Comparison of ENCODE assay signal across 1 cellular context in the genomic region with DNA sequence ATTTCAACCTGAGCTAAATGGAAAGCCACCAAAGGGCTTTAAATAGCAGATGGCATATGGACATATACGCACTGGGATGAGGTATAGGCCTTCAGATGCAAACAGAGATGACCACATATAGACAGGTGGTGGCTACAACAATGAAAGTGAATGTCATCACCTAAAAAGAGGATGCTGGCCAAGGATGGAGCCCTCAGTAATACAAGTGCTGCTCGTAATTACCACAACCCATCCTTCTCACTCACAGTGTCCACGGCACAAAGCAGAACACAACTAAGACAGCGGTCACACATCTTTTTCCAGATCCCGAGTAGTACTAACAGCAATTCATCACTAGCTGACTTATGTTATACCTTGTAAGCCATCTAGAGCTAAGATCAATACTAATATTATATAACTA.
TF ChIP-seq lines count a peak whose summit lies in the region.

No MANE protein-coding gene starts in this region.

TF ChIP-seq in SK-N-SH treated with all-trans-retinoic acid at 6 μM for 48 hours, 23 proteins besides CTCF, POLR2A, EP300 and RAD21:
- TF ChIP-seq ZC3H10 (CRISPR knock-in tag; IDR thresholded peaks at IDR 0.05), result no peak
- TF ChIP-seq RARB (CRISPR knock-in tag; IDR thresholded peaks at IDR 0.05), result no peak
- no peak for TF ChIP-seq PPARA (CRISPR knock-in tag; IDR thresholded peaks at IDR 0.05; ENCODE audit: borderline replicate concordance)
- no peak for TF ChIP-seq SNAI2 (CRISPR knock-in tag; IDR thresholded peaks at IDR 0.05)
- TF ChIP-seq OSR1 (CRISPR knock-in tag; IDR thresholded peaks at IDR 0.05), result no peak
- TF ChIP-seq ARNTL (CRISPR knock-in tag; IDR thresholded peaks at IDR 0.05; ENCODE audit: borderline replicate concordance, low read depth), result no peak
- TF ChIP-seq, protein P1, sequence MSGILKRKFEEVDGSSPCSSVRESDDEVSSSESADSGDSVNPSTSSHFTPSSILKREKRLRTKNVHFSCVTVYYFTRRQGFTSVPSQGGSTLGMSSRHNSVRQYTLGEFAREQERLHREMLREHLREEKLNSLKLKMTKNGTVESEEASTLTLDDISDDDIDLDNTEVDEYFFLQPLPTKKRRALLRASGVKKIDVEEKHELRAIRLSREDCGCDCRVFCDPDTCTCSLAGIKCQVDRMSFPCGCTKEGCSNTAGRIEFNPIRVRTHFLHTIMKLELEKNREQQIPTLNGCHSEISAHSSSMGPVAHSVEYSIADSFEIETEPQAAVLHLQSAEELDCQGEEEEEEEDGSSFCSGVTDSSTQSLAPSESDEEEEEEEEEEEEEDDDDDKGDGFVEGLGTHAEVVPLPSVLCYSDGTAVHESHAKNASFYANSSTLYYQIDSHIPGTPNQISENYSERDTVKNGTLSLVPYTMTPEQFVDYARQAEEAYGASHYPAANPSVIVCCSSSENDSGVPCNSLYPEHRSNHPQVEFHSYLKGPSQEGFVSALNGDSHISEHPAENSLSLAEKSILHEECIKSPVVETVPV (CRISPR knock-in tag; IDR thresholded peaks at IDR 0.05), result no peak
- TF ChIP-seq ZFP3 (CRISPR knock-in tag; IDR thresholded peaks at IDR 0.05), result no peak
- no peak for TF ChIP-seq CSDC2 (CRISPR knock-in tag; IDR thresholded peaks at IDR 0.05)
- TF ChIP-seq, protein P2, sequence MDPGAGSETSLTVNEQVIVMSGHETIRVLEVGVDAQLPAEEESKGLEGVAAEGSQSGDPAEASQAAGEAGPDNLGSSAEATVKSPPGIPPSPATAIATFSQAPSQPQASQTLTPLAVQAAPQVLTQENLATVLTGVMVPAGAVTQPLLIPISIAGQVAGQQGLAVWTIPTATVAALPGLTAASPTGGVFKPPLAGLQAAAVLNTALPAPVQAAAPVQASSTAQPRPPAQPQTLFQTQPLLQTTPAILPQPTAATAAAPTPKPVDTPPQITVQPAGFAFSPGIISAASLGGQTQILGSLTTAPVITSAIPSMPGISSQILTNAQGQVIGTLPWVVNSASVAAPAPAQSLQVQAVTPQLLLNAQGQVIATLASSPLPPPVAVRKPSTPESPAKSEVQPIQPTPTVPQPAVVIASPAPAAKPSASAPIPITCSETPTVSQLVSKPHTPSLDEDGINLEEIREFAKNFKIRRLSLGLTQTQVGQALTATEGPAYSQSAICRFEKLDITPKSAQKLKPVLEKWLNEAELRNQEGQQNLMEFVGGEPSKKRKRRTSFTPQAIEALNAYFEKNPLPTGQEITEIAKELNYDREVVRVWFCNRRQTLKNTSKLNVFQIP (CRISPR knock-in tag; IDR thresholded peaks at IDR 0.05; ENCODE audit: borderline replicate concordance, low read depth), result no peak
- TF ChIP-seq, protein P3, sequence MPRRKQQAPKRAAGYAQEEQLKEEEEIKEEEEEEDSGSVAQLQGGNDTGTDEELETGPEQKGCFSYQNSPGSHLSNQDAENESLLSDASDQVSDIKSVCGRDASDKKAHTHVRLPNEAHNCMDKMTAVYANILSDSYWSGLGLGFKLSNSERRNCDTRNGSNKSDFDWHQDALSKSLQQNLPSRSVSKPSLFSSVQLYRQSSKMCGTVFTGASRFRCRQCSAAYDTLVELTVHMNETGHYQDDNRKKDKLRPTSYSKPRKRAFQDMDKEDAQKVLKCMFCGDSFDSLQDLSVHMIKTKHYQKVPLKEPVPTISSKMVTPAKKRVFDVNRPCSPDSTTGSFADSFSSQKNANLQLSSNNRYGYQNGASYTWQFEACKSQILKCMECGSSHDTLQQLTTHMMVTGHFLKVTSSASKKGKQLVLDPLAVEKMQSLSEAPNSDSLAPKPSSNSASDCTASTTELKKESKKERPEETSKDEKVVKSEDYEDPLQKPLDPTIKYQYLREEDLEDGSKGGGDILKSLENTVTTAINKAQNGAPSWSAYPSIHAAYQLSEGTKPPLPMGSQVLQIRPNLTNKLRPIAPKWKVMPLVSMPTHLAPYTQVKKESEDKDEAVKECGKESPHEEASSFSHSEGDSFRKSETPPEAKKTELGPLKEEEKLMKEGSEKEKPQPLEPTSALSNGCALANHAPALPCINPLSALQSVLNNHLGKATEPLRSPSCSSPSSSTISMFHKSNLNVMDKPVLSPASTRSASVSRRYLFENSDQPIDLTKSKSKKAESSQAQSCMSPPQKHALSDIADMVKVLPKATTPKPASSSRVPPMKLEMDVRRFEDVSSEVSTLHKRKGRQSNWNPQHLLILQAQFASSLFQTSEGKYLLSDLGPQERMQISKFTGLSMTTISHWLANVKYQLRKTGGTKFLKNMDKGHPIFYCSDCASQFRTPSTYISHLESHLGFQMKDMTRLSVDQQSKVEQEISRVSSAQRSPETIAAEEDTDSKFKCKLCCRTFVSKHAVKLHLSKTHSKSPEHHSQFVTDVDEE (CRISPR knock-in tag; IDR thresholded peaks at IDR 0.05), result no peak
- TF ChIP-seq GLIS3 (CRISPR knock-in tag; IDR thresholded peaks at IDR 0.05), result no peak
- TF ChIP-seq, protein P4, sequence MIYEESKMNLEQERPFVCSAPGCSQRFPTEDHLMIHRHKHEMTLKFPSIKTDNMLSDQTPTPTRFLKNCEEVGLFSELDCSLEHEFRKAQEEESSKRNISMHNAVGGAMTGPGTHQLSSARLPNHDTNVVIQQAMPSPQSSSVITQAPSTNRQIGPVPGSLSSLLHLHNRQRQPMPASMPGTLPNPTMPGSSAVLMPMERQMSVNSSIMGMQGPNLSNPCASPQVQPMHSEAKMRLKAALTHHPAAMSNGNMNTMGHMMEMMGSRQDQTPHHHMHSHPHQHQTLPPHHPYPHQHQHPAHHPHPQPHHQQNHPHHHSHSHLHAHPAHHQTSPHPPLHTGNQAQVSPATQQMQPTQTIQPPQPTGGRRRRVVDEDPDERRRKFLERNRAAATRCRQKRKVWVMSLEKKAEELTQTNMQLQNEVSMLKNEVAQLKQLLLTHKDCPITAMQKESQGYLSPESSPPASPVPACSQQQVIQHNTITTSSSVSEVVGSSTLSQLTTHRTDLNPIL (CRISPR knock-in tag; IDR thresholded peaks at IDR 0.05; ENCODE audit: low read depth), result no peak
- no peak for TF ChIP-seq ZNF70 (CRISPR knock-in tag; IDR thresholded peaks at IDR 0.05)
- no peak for TF ChIP-seq ZNF8 (CRISPR knock-in tag; IDR thresholded peaks at IDR 0.05)
- TF ChIP-seq TCF4 (CRISPR knock-in tag; IDR thresholded peaks at IDR 0.05; ENCODE audit: borderline replicate concordance), result no peak
- TF ChIP-seq ZNF565 (CRISPR knock-in tag; conservative IDR thresholded peaks at IDR 0.05; ENCODE audit: low read depth), result no peak
- no peak for TF ChIP-seq ZFP30 (CRISPR knock-in tag; IDR thresholded peaks at IDR 0.05)
- TF ChIP-seq TOX (CRISPR knock-in tag; IDR thresholded peaks at IDR 0.05; ENCODE audit: borderline replicate concordance), result no peak
- TF ChIP-seq ISL1 (CRISPR knock-in tag; IDR thresholded peaks at IDR 0.05), result no peak
TF ChIP-seq in SK-N-SH treated with all-trans-retinoic acid at 6 μM for 48 hours: peak in this region for 0.
